Comparison of ENCODE assay signal across 11 cellular contexts in the genomic region with DNA sequence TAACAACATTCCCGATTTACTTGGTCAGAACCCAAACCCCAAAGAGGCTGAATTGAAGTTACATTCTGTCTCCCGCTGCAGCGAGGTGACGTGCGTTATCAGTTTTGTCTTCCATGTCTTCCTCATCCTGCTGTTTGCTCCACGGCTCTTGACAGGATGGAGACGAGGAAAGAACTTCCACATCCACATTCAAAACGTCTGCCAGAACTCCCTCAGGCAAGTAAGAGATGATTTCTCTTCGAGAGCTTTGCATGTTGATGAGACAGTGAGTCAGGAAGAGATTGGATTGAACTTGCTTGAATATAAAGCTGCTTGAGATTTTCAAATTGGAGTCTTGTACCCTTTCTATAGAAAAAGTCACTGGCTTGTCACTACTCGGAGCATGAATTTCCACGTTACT.
DNase-seq lines count a peak whose midpoint lies in the region; ATAC-seq and TF ChIP-seq lines count a peak whose summit lies in the region.
"Had no signal": no experiment of that assay in that cellular context is flagged by ENCODE, and none has a peak within 500 bp of the region (broad histone marks: within the 10 kb centered on the region; RNA-seq: fewer than 3 reads in every experiment).

No MANE protein-coding gene starts in this region.

- in situ Hi-C loops in brain microvascular endothelial cell (cut with HindIII; ENCODE audit: low pct_ligation_motif_present, low sequenced_read_pairs), result no loop called here
- in situ Hi-C loops in ACHN (cut with HindIII; ENCODE audit: low pct_ligation_motif_present, low pct_unique_long_range_greater_than_20kb, low sequenced_read_pairs), result no loop called here

- 46% methylated on average over 11 of the region's 11 CpGs for whole genome bisulfite sequencing in hepatocyte (ENCODE audit: low lambda C conversion rate, missing lambda C conversion rate)

- H3K27ac ChIP-seq in brain microvascular endothelial cell, result peak overlapping the region; percentile 39
- peak overlapping the region; percentile 49 for H3K27ac ChIP-seq in hepatocyte
- H3K27ac ChIP-seq in thoracic aorta, result peak overlapping the region; percentile 83 to 84
- H3K27ac ChIP-seq: parathyroid adenoma had no signal

- H3K9me3 ChIP-seq in hepatocyte (ENCODE audit: low read depth) (no peaks in the 10 kb centered on the region), thoracic aorta (no peaks in the 10 kb centered on the region)

- peak overlapping the region; percentile 43 for H3K4me2 ChIP-seq in hepatocyte

- no peaks in the 10 kb centered on the region for H3K27me3 ChIP-seq in brain microvascular endothelial cell (replicated peaks)
- no peaks in the 10 kb centered on the region for H3K27me3 ChIP-seq in hepatocyte
- no peaks in the 10 kb centered on the region for H3K27me3 ChIP-seq in thoracic aorta (replicated peaks; ENCODE audit: insufficient read depth)

- no peak overlapping the region for H3K4me3 ChIP-seq in brain microvascular endothelial cell (ENCODE audit: low read depth, low read length)
- no peak overlapping the region for H3K4me3 ChIP-seq in hepatocyte
- peak overlapping the region; percentile 64 for H3K4me3 ChIP-seq in thoracic aorta

- no peak for ATAC-seq in thoracic aorta (ENCODE audit: insufficient number of reproducible peaks, low FRiP score, low read depth)
- no peak for ATAC-seq in GM18520 (IDR thresholded peaks at IDR 0.05; ENCODE audit: unreplicated experiment)

- H3K4me1 ChIP-seq in hepatocyte (ENCODE audit: insufficient read depth) (peaks cover 21% of the 10 kb centered on the region), thoracic aorta (ENCODE audit: control insufficient read depth in 1 of 2, low read depth in 2 of 2) (peaks cover 15 to 48% of the 10 kb centered on the region in 2 donors)

- no peaks in the 10 kb centered on the region for H3K9me2 ChIP-seq in hepatocyte (replicated peaks; ENCODE audit: insufficient read depth)

- H3K36me3 ChIP-seq in brain microvascular endothelial cell (replicated peaks) (no peaks in the 10 kb centered on the region), hepatocyte (replicated peaks; ENCODE audit: insufficient read depth, low read depth) (no peaks in the 10 kb centered on the region), thoracic aorta (no peaks in the 10 kb centered on the region)

- no peak overlapping the region for H2AFZ ChIP-seq in hepatocyte

- DNase-seq in HPDE6-E6E7 (ENCODE audit: extremely low spot score) (peak; percentile 54), brain microvascular endothelial cell (peak; percentile 31), hepatocyte (ENCODE audit: low spot score) (no peak), thoracic aorta (ENCODE audit: low spot score) (no peak), ACHN (no peak), 8988T (no peak), DMS53 (lab: John Stamatoyannopoulos, UW) (no peak)
- DNase-seq: activated gamma-delta T cell, NCI-H2081 had no signal

- no peak for TF ChIP-seq CTCF in brain microvascular endothelial cell (IDR thresholded peaks at IDR 0.05; ENCODE audit: low read depth, low read length, missing control alignments)
- TF ChIP-seq CTCF in hepatocyte (IDR thresholded peaks at IDR 0.05; ENCODE audit: poor library complexity), result no peak
- no peak for TF ChIP-seq CTCF in thoracic aorta (IDR thresholded peaks at IDR 0.05)

- H4K20me1 ChIP-seq in hepatocyte (ENCODE audit: insufficient read depth, poor library complexity, severe bottlenecking), result no peaks in the 10 kb centered on the region

- no peaks in the 10 kb centered on the region for H3K79me2 ChIP-seq in hepatocyte
- H3K79me2 ChIP-seq: parathyroid adenoma had no signal

Comparison
In these comparisons a context has a peak if more than half of its experiments do, and no peak if none do; other contexts are left out.
1. DNase-seq: peak in HPDE6-E6E7 (single experiment) and brain microvascular endothelial cell (single experiment); none in hepatocyte (single experiment), thoracic aorta (single experiment), ACHN (single experiment), 8988T (single experiment) and DMS53 (single experiment).
2. Peak in every context shown above with its lines, with median percentiles within 50 percentile points of each other: H3K27ac ChIP-seq.